1 cellular context compared by ENCODE assay signal in genomic region chr21:45441431-45442255, GRCh38.
TF ChIP-seq lines count a peak whose summit lies in the region.

No MANE protein-coding gene starts in this region.

TF ChIP-seq in GM23338, 12 proteins besides CTCF, POLR2A, EP300 and RAD21 (continued from another document):
- no peak for TF ChIP-seq ETS1 (IDR thresholded peaks at IDR 0.05)
- TF ChIP-seq NANOG (IDR thresholded peaks at IDR 0.05; ENCODE audit: borderline replicate concordance): no peak
- no peak for TF ChIP-seq POLR2AphosphoS5 (IDR thresholded peaks at IDR 0.05; ENCODE audit: low read depth)
- no peak for TF ChIP-seq EZH2phosphoT487 (IDR thresholded peaks at IDR 0.05; ENCODE audit: unreplicated experiment)
- no peak for TF ChIP-seq ZNF331 (CRISPR knock-in tag; IDR thresholded peaks at IDR 0.05; ENCODE audit: low read depth)
- TF ChIP-seq CREB1 (CRISPR knock-in tag; IDR thresholded peaks at IDR 0.05; ENCODE audit: low read depth): no peak
- no peak for TF ChIP-seq ZNF114 (CRISPR knock-in tag; IDR thresholded peaks at IDR 0.05)
- no peak for TF ChIP-seq JUNB (IDR thresholded peaks at IDR 0.05; ENCODE audit: unreplicated experiment)
- TF ChIP-seq ZNF462 (CRISPR knock-in tag; IDR thresholded peaks at IDR 0.05): no peak
- no peak for TF ChIP-seq REST (IDR thresholded peaks at IDR 0.05; ENCODE audit: unreplicated experiment)
